Comparison of ENCODE assay signal across 10 cellular contexts in genomic region chr7:64603271-64603670, GRCh38. TPM values are rescaled to one million over a fixed set of nuclear protein-coding genes. Genes with fewer than 3 reads are reported as not detected.
"Had no signal": no experiment of that assay in that cellular context is flagged by ENCODE, and none has a peak within 500 bp of the region (broad histone marks: within the 10 kb centered on the region; RNA-seq: fewer than 3 reads in every experiment).

No MANE protein-coding gene starts in this region.

- FAIRE-seq: H1, H54 had no signal

- H3K27ac ChIP-seq: GM23248 had no signal

- DNase-seq: GOT3, H7, H9, HCEC 1CT had no signal

- H3K9me3 ChIP-seq: HAP-1 had no signal

- H3K4me2 ChIP-seq: GM23338 had no signal

- H3K9ac ChIP-seq: GM23248 had no signal

- H3K36me3 ChIP-seq: HAP-1 had no signal

- ATAC-seq: GM23338, HCT116 had no signal

- H3K4me3 ChIP-seq: GM23248, GM23338, HAP-1 had no signal

- H3K4me1 ChIP-seq: HAP-1 had no signal

- H2AFZ ChIP-seq: GM23248, GM23338 had no signal

RNA-seq across cellular contexts. Expression of gene ZNF680, which starts 40.4 kb away (rescaled TPM):
- total RNA-seq: H7 had no signal
- polyA plus RNA-seq: H1 had no signal
